ENCODE assay signal across 12 cellular contexts in genomic region chr18:26167592-26167991, GRCh38. TPM values are rescaled to one million over a fixed set of nuclear protein-coding genes. Genes with fewer than 3 reads are reported as not detected.
DNase-seq lines count a peak whose midpoint lies in the region; ATAC-seq lines count a peak whose summit lies in the region.
"Not testable (repeated sequence)": the region's sequence is repeated elsewhere in the genome, so short reads cannot be mapped to it uniquely, and the experiment has no call there.
"Had no signal": no experiment of that assay in that cellular context is flagged by ENCODE, and none has a peak within 500 bp of the region (broad histone marks: within the 10 kb centered on the region; RNA-seq: fewer than 3 reads in every experiment).

No MANE protein-coding gene starts in this region.

- peak; percentile 16 for DNase-seq in M059J (ENCODE audit: low read depth)
- DNase-seq in central memory CD8-positive, alpha-beta T cell (ENCODE audit: low spot score in 2 of 2): not testable (repeated sequence)

- H3K9me3 Mint-ChIP-seq in central memory CD8-positive, alpha-beta T cell: not testable (repeated sequence)

- H3K4me3 Mint-ChIP-seq in central memory CD8-positive, alpha-beta T cell: not testable (repeated sequence)

- H3K36me3 Mint-ChIP-seq in central memory CD8-positive, alpha-beta T cell (ENCODE audit: insufficient read depth): not testable (repeated sequence)

- not testable (repeated sequence) for H3K27me3 Mint-ChIP-seq in central memory CD8-positive, alpha-beta T cell

- ATAC-seq in GM18498 (IDR thresholded peaks at IDR 0.05; ENCODE audit: unreplicated experiment) (peak; percentile 83), GM19023 (IDR thresholded peaks at IDR 0.05; ENCODE audit: unreplicated experiment) (peak; percentile 82), GM21381 (IDR thresholded peaks at IDR 0.05; ENCODE audit: unreplicated experiment) (peak; percentile 81), HG02588 (IDR thresholded peaks at IDR 0.05; ENCODE audit: unreplicated experiment) (peak; percentile 79), HG03045 (IDR thresholded peaks at IDR 0.05; ENCODE audit: unreplicated experiment) (peak; percentile 92), HG03432 (IDR thresholded peaks at IDR 0.05; ENCODE audit: unreplicated experiment) (peak; percentile 90)
- peak; percentile 68 for ATAC-seq in central memory CD8-positive, alpha-beta T cell (replicated peaks; ENCODE audit: extremely low read depth, poor library complexity, severe bottlenecking)

- H3K27ac Mint-ChIP-seq in central memory CD8-positive, alpha-beta T cell (ENCODE audit: low read depth): not testable (repeated sequence)

- H3K4me1 Mint-ChIP-seq in central memory CD8-positive, alpha-beta T cell: not testable (repeated sequence)

RNA-seq across cellular contexts. Expression of gene PSMA8, which starts 33.9 kb away (rescaled TPM):
- 0.15 TPM in 1 of 2 replicates, not detected in the other for total RNA-seq in M059J (2014; rRNA removed; shearing (Covaris generic))
- total RNA-seq: endothelial cell of umbilical vein, left ventricle myocardium inferior, neural crest cell, posterior vena cava had no signal

RNA-seq across cellular contexts. Expression of gene TAF4B, which starts 58.7 kb away (rescaled TPM):
- total RNA-seq in M059J (2014; rRNA removed; shearing (Covaris generic)): 3.8 and 4.0 TPM in 2 replicates
